8 cellular contexts compared by ENCODE assay signal in genomic region chr16:8796469-8797363, GRCh38. TPM values are rescaled to one million over a fixed set of nuclear protein-coding genes. Genes with fewer than 3 reads are reported as not detected.
DNase-seq lines count a peak whose midpoint lies in the region; TF ChIP-seq lines count a peak whose summit lies in the region.

No MANE protein-coding gene starts in this region.

- intact Hi-C loops in CD4-positive, alpha-beta memory T cell (cut with micrococcal nuclease): loop anchor here (1.0 kb wide), 5 partner anchors 72 to 295 kb away; partner anchors contain the start of genes ABAT, HAPSTR1 and METTL22

- no peaks in the 10 kb centered on the region for H3K27me3 Mint-ChIP-seq in CD4-positive, alpha-beta memory T cell
- no peaks in the 10 kb centered on the region for H3K27me3 Mint-ChIP-seq in nephron (ENCODE audit: low read depth)

- peak overlapping the region; percentile 93 to 98 (median 95) for H3K4me3 Mint-ChIP-seq in CD4-positive, alpha-beta memory T cell
- peak overlapping the region; percentile 90 to 97 (median 95) for H3K4me3 Mint-ChIP-seq in nephron

- H3K36me3 ChIP-seq in CD4-positive, alpha-beta memory T cell (ENCODE audit: insufficient read depth, low read length): peaks cover under 1% of the 10 kb centered on the region
- H3K36me3 ChIP-seq in Karpas-422 (ENCODE audit: insufficient read depth, low read length) (peaks cover 4% of the 10 kb centered on the region; the same call in 1 of the 2 replicates), duodenal mucosa (ENCODE audit: control insufficient read depth in 1 of 2, insufficient read depth in 2 of 2, low read length in 2 of 2) (peaks cover 3 to 8% of the 10 kb centered on the region in 2 donors)

- peak overlapping the region; percentile 88 to 97 (median 94) for H3K27ac Mint-ChIP-seq in CD4-positive, alpha-beta memory T cell
- peak overlapping the region; percentile 67 to 83 (median 79) for H3K27ac Mint-ChIP-seq in nephron

- H3K4me1 ChIP-seq in CD4-positive, alpha-beta memory T cell (ENCODE audit: insufficient read depth, low read length): peaks cover 44% of the 10 kb centered on the region
- H3K4me1 ChIP-seq in Karpas-422 (ENCODE audit: low read length) (peaks cover 24% of the 10 kb centered on the region), duodenal mucosa (ENCODE audit: control insufficient read depth in 1 of 2, insufficient read depth in 2 of 2, low read length in 2 of 2) (peaks cover 26 to 42% of the 10 kb centered on the region in 2 donors)

- H3K9me3 ChIP-seq in CD4-positive, alpha-beta memory T cell (ENCODE audit: control insufficient read depth in 1 of 2, low read length in 2 of 2): no peaks in the 10 kb centered on the region
- H3K9me3 ChIP-seq in Karpas-422 (ENCODE audit: low read length): no peaks in the 10 kb centered on the region
- no peaks in the 10 kb centered on the region for H3K9me3 ChIP-seq in duodenal mucosa (ENCODE audit: control insufficient read depth in 1 of 2, low read length in 2 of 2)

- no peak for DNase-seq in CD4-positive, alpha-beta memory T cell
- DNase-seq in Karpas-422 (no peak), A172 (ENCODE audit: low spot score) (no peak), putamen (ENCODE audit: low spot score) (no peak), G401 (ENCODE audit: low spot score) (no peak), NCI-H510A treated with DMSO at 0.1 percent for 48 hours (lab: John Stamatoyannopoulos, UW) (no peak)

- H3K79me2 ChIP-seq in Karpas-422 (ENCODE audit: low read length): peaks cover 53% of the 10 kb centered on the region

- peak overlapping the region; percentile 53; the same call in 1 of the 2 replicates for H2AFZ ChIP-seq in Karpas-422 (ENCODE audit: low read length)

- CTCF ChIA-PET in CD4-positive, alpha-beta memory T cell (lab: Charles Lee; ENCODE audit: partially characterized antibody): interaction anchor here (1.2 to 2.3 kb wide), 2 partner anchors 83 to 166 kb away, joined by 4 to 11 read pairs; no protein-coding TSS in a partner anchor

- in situ Hi-C loops in G401 (cut with HindIII; ENCODE audit: low sequenced_read_pairs): no loop called here

- no peaks in the 10 kb centered on the region for H3K27me3 ChIP-seq in CD4-positive, alpha-beta memory T cell (ENCODE audit: insufficient read depth, low read length)
- no peaks in the 10 kb centered on the region for H3K27me3 ChIP-seq in Karpas-422 (ENCODE audit: low read length)
- H3K27me3 ChIP-seq in duodenal mucosa (ENCODE audit: control insufficient read depth in 1 of 2, insufficient read depth in 2 of 2, low read length in 2 of 2): no peaks in the 10 kb centered on the region

- POLR2A ChIA-PET in CD4-positive, alpha-beta memory T cell (lab: Charles Lee; ENCODE audit: partially characterized antibody): interaction anchor here (0.7 to 3.3 kb wide), 9 partner anchors 10 to 306 kb away, joined by 3 to 32 read pairs (median 4); partner anchors contain the start of genes ABAT, CARHSP1 and HAPSTR1

- H3K9ac ChIP-seq in Karpas-422 (ENCODE audit: low read length) (peak overlapping the region; percentile 91), duodenal mucosa (ENCODE audit: low read depth in 1 of 2, low read length in 2 of 2) (peak overlapping the region; percentile 56 to 88)

- H3K4me2 ChIP-seq in Karpas-422 (ENCODE audit: low read depth, low read length, poor library complexity, severe bottlenecking): peak overlapping the region; percentile 87

- no peaks in the 10 kb centered on the region for H3K9me2 ChIP-seq in Karpas-422 (replicated peaks; ENCODE audit: insufficient read depth, low read length)

- H3K27ac ChIP-seq in CD4-positive, alpha-beta memory T cell (ENCODE audit: low read depth, low read length): peak overlapping the region; percentile 81
- H3K27ac ChIP-seq in Karpas-422 (ENCODE audit: low read length) (no peak overlapping the region; the same call in 1 of the 2 replicates), duodenal mucosa (ENCODE audit: low read depth, low read length) (no peak overlapping the region)

- peaks cover 25 to 51% (median 34%) of the 10 kb centered on the region in 4 donors for H3K4me1 Mint-ChIP-seq in CD4-positive, alpha-beta memory T cell
- H3K4me1 Mint-ChIP-seq in nephron: peaks cover 24% of the 10 kb centered on the region

- TF ChIP-seq CTCF in nephron (IDR thresholded peaks at IDR 0.05; ENCODE audit: unreplicated experiment in 3 of 3): no peak

- H3K4me3 ChIP-seq in CD4-positive, alpha-beta memory T cell (ENCODE audit: low read length in 2 of 2): peak overlapping the region; percentile 73 to 97
- peak overlapping the region; percentile 74 for H3K4me3 ChIP-seq in Karpas-422 (ENCODE audit: low read length)
- peak overlapping the region; percentile 88 to 95 for H3K4me3 ChIP-seq in duodenal mucosa (ENCODE audit: low read depth in 1 of 2, low read length in 2 of 2)

- H4K20me1 ChIP-seq in Karpas-422 (ENCODE audit: insufficient read depth, low read depth, low read length): peaks cover 9% of the 10 kb centered on the region

- H3K36me3 Mint-ChIP-seq in CD4-positive, alpha-beta memory T cell: peaks cover 3 to 25% of the 10 kb centered on the region in 2 donors
- H3K36me3 Mint-ChIP-seq in nephron (ENCODE audit: low read depth): peaks cover 3% of the 10 kb centered on the region

- H3K9me3 Mint-ChIP-seq in CD4-positive, alpha-beta memory T cell: peaks cover 0 to 2% (median 0%) of the 10 kb centered on the region in 8 donors
- no peaks in the 10 kb centered on the region for H3K9me3 Mint-ChIP-seq in nephron

RNA-seq across cellular contexts. Expression of gene TMEM186, which starts 0.7 kb away (rescaled TPM):
- 10 to 100 TPM; 15.6 to 17.9 TPM for total RNA-seq in CD4-positive, alpha-beta memory T cell
- 10 to 100 TPM in 1 of 2 donors, 1 to 10 TPM in 1; 9.4 to 20.0 TPM for polyA plus RNA-seq in CD4-positive, alpha-beta memory T cell
- 4.9 and 8.1 TPM in 2 replicates for total RNA-seq in Karpas-422 (2014; rRNA removed; shearing (Covaris generic); ENCODE audit: low replicate concordance)
- total RNA-seq in A172 (2014; rRNA removed; shearing (Covaris generic)): 5.9 and 8.0 TPM in 2 replicates
- 9.0 and 14.3 TPM in 2 replicates for total RNA-seq in G401 (2014; rRNA removed; shearing (Covaris generic))

RNA-seq across cellular contexts. Expression of gene PMM2, which starts 0.9 kb away (rescaled TPM):
- total RNA-seq in CD4-positive, alpha-beta memory T cell: 10 to 100 TPM; 51.7 to 61.7 TPM
- polyA plus RNA-seq in CD4-positive, alpha-beta memory T cell: 10 to 100 TPM; 21.2 to 35.1 TPM
- total RNA-seq in Karpas-422 (2014; rRNA removed; shearing (Covaris generic); ENCODE audit: low replicate concordance): 26.5 and 27.1 TPM in 2 replicates
- total RNA-seq in A172 (2014; rRNA removed; shearing (Covaris generic)): 34.7 and 43.8 TPM in 2 replicates
- total RNA-seq in G401 (2014; rRNA removed; shearing (Covaris generic)): 28.4 and 36.3 TPM in 2 replicates
